8 cellular contexts compared by ENCODE assay signal in the genomic region with DNA sequence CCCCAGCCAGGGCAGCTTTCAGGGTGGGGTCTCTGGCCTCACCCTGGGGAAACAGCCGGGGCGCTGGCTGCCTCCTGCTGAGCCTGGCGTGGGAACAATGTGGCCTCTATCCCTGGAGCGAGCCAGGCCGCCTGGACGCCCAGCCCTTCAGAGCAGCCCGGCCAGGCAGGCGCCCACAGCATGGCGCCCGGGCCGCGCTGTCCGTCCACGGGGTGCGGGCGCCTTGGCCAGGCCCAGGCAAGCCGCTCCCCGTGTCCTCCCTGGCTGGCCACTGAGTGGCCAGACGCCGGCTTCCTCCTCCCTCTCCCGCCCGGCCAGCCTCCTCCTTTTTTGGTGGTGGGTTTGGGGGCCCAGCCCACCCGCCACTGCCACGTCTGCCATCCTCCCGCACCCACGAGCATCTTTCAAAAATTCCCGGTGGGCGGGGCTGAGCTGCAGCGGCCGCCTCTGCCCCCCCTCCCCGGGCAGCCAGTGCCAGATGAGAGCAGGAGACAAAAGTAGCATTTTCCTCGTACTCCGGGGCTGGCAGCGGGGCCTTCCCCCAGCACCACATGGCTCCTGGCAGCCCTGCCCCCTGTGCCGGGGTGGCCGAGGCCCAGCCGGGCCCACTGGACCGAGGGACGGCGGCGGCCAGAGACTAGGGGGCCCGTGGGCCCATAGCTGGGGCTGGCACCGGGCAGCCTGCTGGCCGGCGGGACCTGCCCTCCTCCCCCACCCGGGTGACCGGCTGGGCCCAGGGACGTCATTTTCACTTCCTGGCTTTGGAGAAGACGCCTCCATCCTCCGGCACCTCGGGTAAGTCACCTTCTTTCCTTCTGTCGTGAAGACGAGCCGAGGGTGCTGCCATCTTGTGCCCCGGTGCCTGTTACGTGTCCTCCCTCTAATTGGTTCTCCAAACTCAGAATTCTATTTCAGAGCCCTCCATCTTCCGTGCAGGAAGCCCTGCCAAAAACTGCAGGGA.
DNase-seq lines count a peak whose midpoint lies in the region; ATAC-seq lines count a peak whose summit lies in the region.

No MANE protein-coding gene starts in this region.

- peak overlapping the region; percentile 96 for H3K4me3 ChIP-seq in ACC112 (ENCODE audit: low read depth, low read length)
- H3K4me3 ChIP-seq in MG63: peak overlapping the region; percentile 78

- H2AFZ ChIP-seq in ACC112 (ENCODE audit: low read length, unreplicated experiment): no peak overlapping the region

- H3K27ac ChIP-seq in ACC112 (ENCODE audit: low read depth, low read length) (peak overlapping the region; percentile 92), caudate nucleus (ENCODE audit: low read depth, low read length) (peak overlapping the region; percentile 95)

- H3K27me3 ChIP-seq in ACC112 (ENCODE audit: insufficient read depth, low read length) (no peaks in the 10 kb centered on the region), MG63 (no peaks in the 10 kb centered on the region)

- DNase-seq in MG63 (peak; percentile 96), caudate nucleus (lab: John Stamatoyannopoulos, UW) (peak in 58 of 61 donors; percentile 56 to 95 (median 90)), lung microvascular endothelial cell (ENCODE audit: low read depth in 2 of 2) (peak; percentile 71 to 79), islet precursor cell (no peak), CD1c-positive myeloid dendritic cell (ENCODE audit: extremely low spot score) (no peak), immature natural killer cell (no peak)

- peaks cover 96% of the 10 kb centered on the region for H3K79me2 ChIP-seq in ACC112 (ENCODE audit: control insufficient read depth, insufficient read depth, low read length, unreplicated experiment)

- ATAC-seq in HG02884 (IDR thresholded peaks at IDR 0.05; ENCODE audit: unreplicated experiment): no peak

- no peak overlapping the region for H3K4me3 Mint-ChIP-seq in immature natural killer cell

- H3K4me1 ChIP-seq in ACC112 (ENCODE audit: control insufficient read depth, insufficient read depth, low read length, unreplicated experiment): peaks cover 35% of the 10 kb centered on the region

- peaks cover 18 to 39% of the 10 kb centered on the region in 2 donors for H3K4me1 Mint-ChIP-seq in immature natural killer cell

- peaks cover 0 to 4% (median 2%) of the 10 kb centered on the region in 3 donors for H3K27me3 Mint-ChIP-seq in immature natural killer cell (ENCODE audit: low read depth in 3 of 3)

- H3K36me3 Mint-ChIP-seq in immature natural killer cell: no peaks in the 10 kb centered on the region

- H3K9me3 Mint-ChIP-seq in immature natural killer cell: no peaks in the 10 kb centered on the region

- H3K27ac Mint-ChIP-seq in immature natural killer cell: no peak overlapping the region

- H3K36me3 ChIP-seq in ACC112 (ENCODE audit: insufficient read depth, low read length) (peaks cover 7% of the 10 kb centered on the region; the same call in 1 of the 2 replicates), MG63 (peaks cover 95% of the 10 kb centered on the region)

- no peaks in the 10 kb centered on the region for H3K9me3 ChIP-seq in MG63

Comparison
In these comparisons a context has a peak if more than half of its experiments do, and no peak if none do; other contexts are left out.
1. DNase-seq: peak in MG63 (single experiment), caudate nucleus (58 of 61) and lung microvascular endothelial cell (2 of 2); none in islet precursor cell (single experiment), CD1c-positive myeloid dendritic cell (single experiment) and immature natural killer cell (0 of 3).